11 cellular contexts compared by ENCODE assay signal in the genomic region with DNA sequence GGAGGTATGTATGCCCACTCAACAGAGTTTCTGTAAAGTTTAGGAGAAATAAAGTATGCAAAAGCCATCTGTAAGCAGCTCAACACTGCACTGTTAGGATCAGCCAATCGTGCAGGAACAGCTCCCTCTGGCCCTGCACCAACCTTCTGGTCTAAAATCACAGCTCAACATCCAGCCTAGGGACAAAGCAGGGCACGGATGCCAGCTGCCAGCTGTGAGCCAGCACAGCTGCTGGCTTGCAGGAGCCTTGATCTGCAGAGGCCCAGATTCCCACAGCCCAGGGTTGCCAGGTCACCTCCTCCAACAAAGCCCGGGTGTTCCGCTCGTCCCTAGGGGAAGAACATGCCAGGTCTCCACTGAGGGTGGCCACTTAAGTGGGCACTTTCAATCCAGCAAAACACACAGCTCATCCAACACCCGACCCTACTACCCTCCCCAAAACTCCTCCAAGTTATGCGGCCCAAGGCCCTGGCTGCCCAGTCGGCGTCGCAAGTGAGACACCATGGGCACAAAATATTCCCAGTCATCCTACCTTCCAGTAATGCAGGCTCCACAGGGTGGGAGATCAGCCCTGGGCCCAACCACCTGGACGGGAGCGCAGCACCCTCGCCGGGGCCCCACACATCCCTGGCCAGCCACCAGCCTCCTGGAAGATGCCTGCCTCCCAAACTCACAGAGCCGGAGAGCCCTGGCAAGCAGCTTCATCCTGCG. TPM values are rescaled to one million over a fixed set of nuclear protein-coding genes. Genes with fewer than 3 reads are reported as not detected.
DNase-seq lines count a peak whose midpoint lies in the region; ATAC-seq lines count a peak whose summit lies in the region.
"Had no signal": no experiment of that assay in that cellular context is flagged by ENCODE, and none has a peak within 500 bp of the region (broad histone marks: within the 10 kb centered on the region; RNA-seq: fewer than 3 reads in every experiment).

No MANE protein-coding gene starts in this region.

- DNase-seq in Right ventricle myocardium inferior (ENCODE audit: missing footprints): no peak
- DNase-seq in cardiac septum (ENCODE audit: low spot score): no peak
- peak; percentile 88 for DNase-seq in epidermal melanocyte (ENCODE audit: insufficient read length, low spot score)
- peak; percentile 85 for DNase-seq in medulla oblongata (ENCODE audit: extremely low spot score)
- peak in 1 of 2 donors; percentile 78 for DNase-seq in aorta
- no peak for DNase-seq in NCI-H82 treated with DMSO at 0.1 percent for 48 hours (lab: John Stamatoyannopoulos, UW; ENCODE audit: unreplicated experiment)
- DNase-seq in SIG-M5 treated with dmso at 0.1 percent for 504 hours (lab: John Stamatoyannopoulos, UW; ENCODE audit: unreplicated experiment): no peak
- DNase-seq: NCI-H1930 had no signal

- no peaks in the 10 kb centered on the region for H3K27me3 ChIP-seq in aorta (ENCODE audit: control insufficient read depth in 1 of 2, insufficient read depth in 2 of 2, low read length in 1 of 2)
- H3K27me3 ChIP-seq: colonic mucosa had no signal

- no peaks in the 10 kb centered on the region for H3K4me1 ChIP-seq in aorta (ENCODE audit: control insufficient read depth in 1 of 2, insufficient read depth in 2 of 2, low read length in 2 of 2)
- H3K4me1 ChIP-seq: colonic mucosa had no signal

- ATAC-seq in Right ventricle myocardium inferior (peak; percentile 83), aorta (ENCODE audit: low FRiP score) (peak; percentile 64), GM21786 (IDR thresholded peaks at IDR 0.05; ENCODE audit: unreplicated experiment) (no peak)

- peak overlapping the region in 1 of 2 donors; percentile 2 for H3K27ac ChIP-seq in aorta (ENCODE audit: low read depth in 1 of 2, low read length in 2 of 2)
- H3K27ac ChIP-seq: colonic mucosa had no signal

- no peaks in the 10 kb centered on the region for H3K9me3 ChIP-seq in aorta (ENCODE audit: control insufficient read depth, low read length)
- H3K9me3 ChIP-seq: colonic mucosa had no signal

- WGBS in aorta, 2 donors: 8 to 11% methylated on average over 16 of the region's 16 CpGs

- intact Hi-C loops in Right ventricle myocardium inferior (cut with DNase I) (no loop called here), cardiac septum (cut with DNase I) (no loop called here), aorta (cut with DNase I) (no loop called here)

- no peaks in the 10 kb centered on the region for H3K36me3 ChIP-seq in aorta (ENCODE audit: control insufficient read depth in 1 of 2, insufficient read depth in 2 of 2, low read length in 1 of 2)
- H3K36me3 ChIP-seq: colonic mucosa had no signal

- H3K4me3 ChIP-seq in aorta (ENCODE audit: low read length in 2 of 2): no peak overlapping the region
- H3K4me3 ChIP-seq: colonic mucosa had no signal

RNA-seq across cellular contexts. Expression of a gene that starts 8.4 kb away (rescaled TPM):
- total RNA-seq in Right ventricle myocardium inferior (9.8 TPM), cardiac septum (13.8 TPM), aorta (10 to 100 TPM; 12.5 to 20.9 TPM)
- polyA plus RNA-seq in aorta: 10 to 100 TPM; 14.4 to 22.6 TPM

RNA-seq across cellular contexts. Expression of a gene that starts 34.6 kb away (rescaled TPM):
- total RNA-seq in Right ventricle myocardium inferior (not detected), cardiac septum (not detected), aorta (under 1 TPM in 1 of 2 donors, not detected in 1; 0.49 TPM)
- polyA plus RNA-seq in aorta: 1 to 10 TPM in 1 of 2 donors, not detected in 1; 1.4 TPM
- total RNA-seq: A673 had no signal

RNA-seq across cellular contexts. Expression of a gene that starts 39.5 kb away (rescaled TPM):
- total RNA-seq in Right ventricle myocardium inferior (0.24 TPM), cardiac septum (0.32 TPM), aorta (under 1 TPM; 0.29 to 0.84 TPM)
- 10 to 100 TPM in 1 of 2 donors, under 1 TPM in 1; 0.54 to 28.7 TPM for polyA plus RNA-seq in aorta
- total RNA-seq: A673 had no signal

Comparison
In these comparisons a context has a peak if more than half of its experiments do, and no peak if none do; other contexts are left out.
1. DNase-seq: peak in epidermal melanocyte (single experiment) and medulla oblongata (single experiment); none in Right ventricle myocardium inferior (single experiment), cardiac septum (single experiment), NCI-H82 treated with DMSO at 0.1 percent for 48 hours (single experiment) and SIG-M5 treated with dmso at 0.1 percent for 504 hours (single experiment).